In the genomic region with DNA sequence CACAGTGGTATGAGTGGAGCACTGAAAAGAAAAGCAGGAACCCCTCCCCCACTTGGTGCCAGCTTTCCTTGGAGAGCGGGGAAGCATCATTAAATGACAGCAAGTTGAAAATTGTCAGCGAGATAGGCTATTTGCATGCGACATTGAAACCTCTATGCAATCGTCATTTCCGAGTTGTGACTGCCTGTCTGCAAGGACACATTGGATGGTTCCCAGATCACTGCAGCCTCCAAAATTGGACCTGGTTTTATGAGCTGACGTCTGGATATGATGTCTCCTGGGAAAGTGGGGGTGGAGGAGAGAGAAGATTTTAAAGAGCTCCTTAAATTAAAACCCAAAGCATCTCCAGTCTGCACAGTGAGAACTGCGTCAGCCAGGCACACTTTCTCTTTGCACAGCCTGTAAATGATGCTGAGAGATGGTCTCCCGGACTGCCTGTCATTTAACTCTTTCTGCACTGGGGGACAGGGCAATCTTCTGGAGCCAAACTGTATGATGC, we compare ENCODE assay signal across 10 cellular contexts. TPM values are rescaled to one million over a fixed set of nuclear protein-coding genes. Genes with fewer than 3 reads are reported as not detected.
DNase-seq lines count a peak whose midpoint lies in the region; ATAC-seq, FAIRE-seq and TF ChIP-seq lines count a peak whose summit lies in the region.
"Had no signal": no experiment of that assay in that cellular context is flagged by ENCODE, and none has a peak within 500 bp of the region (broad histone marks: within the 10 kb centered on the region; RNA-seq: fewer than 3 reads in every experiment).

No MANE protein-coding gene starts in this region.

- in situ Hi-C loops in IMR-90 (cut with MboI; ENCODE audit: low sequenced_read_pairs): no loop called here

- no peak overlapping the region for H3K9ac ChIP-seq in IMR-90 (ENCODE audit: low read depth, low read length)
- no peak overlapping the region for H3K9ac ChIP-seq in adipocyte (ENCODE audit: low read length)

- DNase-seq in A549 (ENCODE audit: low read depth in 1 of 2, low spot score in 1 of 2): no peak
- DNase-seq in IMR-90: no peak
- peak; percentile 7 for DNase-seq in adipocyte (ENCODE audit: low read depth)
- DNase-seq in medulla oblongata (ENCODE audit: extremely low spot score): peak; percentile 33
- no peak for DNase-seq in A172 (ENCODE audit: low spot score)
- DNase-seq in lower lobe of right lung: no peak
- no peak for DNase-seq in GM12892 (ENCODE audit: insufficient read length)
- DNase-seq: DND-41; stimulated activated naive CD4-positive, alpha-beta T cell treated with Interleukin-2 at 50 U/mL for 16 hours had no signal

- H3K4ac ChIP-seq in IMR-90 (ENCODE audit: low read depth, low read length): no peak overlapping the region

- H2AK5ac ChIP-seq in IMR-90 (ENCODE audit: low read depth, low read length): no peak overlapping the region

- H4K91ac ChIP-seq in IMR-90 (ENCODE audit: insufficient read depth, low read depth, low read length): no peak overlapping the region

- H2AK9ac ChIP-seq in IMR-90 (replicated peaks; ENCODE audit: low read depth, low read length, poor library complexity): no peak overlapping the region

- POLR2A ChIA-PET in A549 (lab: Yijun Ruan, JAX): no interaction called here
- POLR2A ChIA-PET in IMR-90 (lab: Charles Lee; ENCODE audit: unreplicated experiment): no interaction called here

- no peak overlapping the region for H3K18ac ChIP-seq in IMR-90 (ENCODE audit: low read depth, low read length)

- H3K79me1 ChIP-seq in IMR-90 (ENCODE audit: low read depth in 1 of 2, low read length in 2 of 2): no peaks in the 10 kb centered on the region

- no peak for TF ChIP-seq POLR2A in A549 (IDR thresholded peaks at IDR 0.05; ENCODE audit: low read length)
- no peak for TF ChIP-seq POLR2A in IMR-90 (IDR thresholded peaks at IDR 0.05; ENCODE audit: low read depth, low read length)
- no peak for TF ChIP-seq POLR2A in GM12892 (IDR thresholded peaks at IDR 0.05; ENCODE audit: low read depth, low read length)

- H3K9me3 ChIP-seq in A549: no peaks in the 10 kb centered on the region
- H3K9me3 ChIP-seq in IMR-90 (ENCODE audit: control insufficient read depth, insufficient read depth, low read length): no peaks in the 10 kb centered on the region
- H3K9me3 ChIP-seq in adipocyte (ENCODE audit: control insufficient read depth, low read length): no peaks in the 10 kb centered on the region
- no peaks in the 10 kb centered on the region for H3K9me3 ChIP-seq in lower lobe of right lung

- H4K5ac ChIP-seq in IMR-90 (ENCODE audit: low read depth, low read length): no peak overlapping the region

- BruUV-seq in IMR-90 (replicated peaks; lab: Mats Ljungman, UMichigan): no TSS peak

- no peak for TF ChIP-seq RAD21 in A549 (conservative IDR thresholded peaks at IDR 0.05 in 1 of 2, IDR thresholded peaks at IDR 0.05 in 1 of 2)
- no peak for TF ChIP-seq RAD21 in IMR-90 (IDR thresholded peaks at IDR 0.05; ENCODE audit: low read length)

- no peak overlapping the region for H2AFZ ChIP-seq in IMR-90 (replicated peaks; ENCODE audit: low read length, poor library complexity)

- TF ChIP-seq CTCF in A549 (IDR thresholded peaks at IDR 0.05): no peak
- TF ChIP-seq CTCF in IMR-90 (conservative IDR thresholded peaks at IDR 0.05; ENCODE audit: low read depth, low read length): no peak
- no peak for TF ChIP-seq CTCF in lower lobe of right lung (IDR thresholded peaks at IDR 0.05)

- H3K27ac ChIP-seq in A549 (no peak overlapping the region), IMR-90 (ENCODE audit: insufficient read depth, low read length) (no peak overlapping the region), lower lobe of right lung (no peak overlapping the region)

- H3K23ac ChIP-seq in IMR-90 (ENCODE audit: low read depth, low read length): no peak overlapping the region

- no peak overlapping the region for H2BK20ac ChIP-seq in IMR-90 (ENCODE audit: low read depth, low read length)

- H2BK15ac ChIP-seq in IMR-90 (ENCODE audit: low read depth, low read length): no peak overlapping the region

- dilution Hi-C loops in IMR-90 (cut with HindIII; ENCODE audit: low sequenced_read_pairs, unreplicated experiment): no loop called here

- no peak overlapping the region for H3K14ac ChIP-seq in IMR-90 (replicated peaks; ENCODE audit: low read depth, low read length)

- peaks cover 5% of the 10 kb centered on the region; the same call in 1 of the 2 replicates for H3K9me1 ChIP-seq in IMR-90 (ENCODE audit: insufficient read depth, low read length)

- no peak for TF ChIP-seq EP300 in A549 (IDR thresholded peaks at IDR 0.05)

- H3K4me3 ChIP-seq in A549 (no peak overlapping the region), IMR-90 (ENCODE audit: insufficient read depth, low read depth, low read length) (no peak overlapping the region), adipocyte (ENCODE audit: low read length) (peak overlapping the region; percentile 40), lower lobe of right lung (no peak overlapping the region)

- no peak overlapping the region for H2BK120ac ChIP-seq in IMR-90 (ENCODE audit: low read depth, low read length)

- no peak overlapping the region for H3K56ac ChIP-seq in IMR-90 (ENCODE audit: extremely low read depth, insufficient read depth, low read length)

- peak; percentile 43 to 49; a peak in 3 of 6 replicates for ATAC-seq in A549
- peak; percentile 24; the same call in 1 of the 2 replicates for ATAC-seq in IMR-90 (ENCODE audit: low read depth)
- ATAC-seq in GM19328 (IDR thresholded peaks at IDR 0.05; ENCODE audit: unreplicated experiment): no peak
- no peak for ATAC-seq in lower lobe of right lung

- H3K27me3 ChIP-seq in IMR-90 (ENCODE audit: control insufficient read depth, insufficient read depth, low read length) (peaks cover 7% of the 10 kb centered on the region), adipocyte (replicated peaks; ENCODE audit: control insufficient read depth, insufficient read depth, low read length) (peaks cover 5% of the 10 kb centered on the region), lower lobe of right lung (ENCODE audit: low read depth) (no peaks in the 10 kb centered on the region)

- H3K36me3 ChIP-seq in IMR-90 (ENCODE audit: control insufficient read depth, insufficient read depth, low read length) (no peaks in the 10 kb centered on the region), adipocyte (ENCODE audit: control insufficient read depth, insufficient read depth, low read length, severe bottlenecking) (no peaks in the 10 kb centered on the region), lower lobe of right lung (no peaks in the 10 kb centered on the region)

- H3K4me1 ChIP-seq in A549 (peaks cover 6% of the 10 kb centered on the region; the same call in 1 of the 3 replicates), IMR-90 (ENCODE audit: control insufficient read depth, insufficient read depth, low read length) (peaks cover 12% of the 10 kb centered on the region), adipocyte (ENCODE audit: control insufficient read depth, insufficient read depth, low read length) (peaks cover 32% of the 10 kb centered on the region), lower lobe of right lung (no peaks in the 10 kb centered on the region)

- intact Hi-C loops in IMR-90 (cut with micrococcal nuclease): no loop called here
- intact Hi-C loops in lower lobe of right lung (cut with DNase I): no loop called here

- WGBS in A549 (ENCODE audit: missing lambda C conversion rate): 14% methylated on average over 8 of the region's 8 CpGs
- WGBS in IMR-90 (ENCODE audit: extremely low coverage in 2 of 2, insufficient read length in 1 of 2), 2 experiments: 0% methylated on average over 2 of the region's 8 CpGs; no CpG with 5 or more reads in 1 of the 2 experiments

- peak overlapping the region; percentile 56 for H3K4me2 ChIP-seq in A549
- H3K4me2 ChIP-seq in IMR-90 (ENCODE audit: low read depth, low read length): peak overlapping the region; percentile 72

- H4K8ac ChIP-seq in IMR-90 (ENCODE audit: low read depth in 2 of 2, low read length in 2 of 2): no peak overlapping the region

- CTCF ChIA-PET in A549 (lab: Yijun Ruan, JAX): interaction anchor here (1.3 to 2.3 kb wide), 2 partner anchors 15 to 200 kb away, joined by 3 to 6 read pairs; no protein-coding TSS in a partner anchor
- CTCF ChIA-PET in IMR-90 (lab: Yijun Ruan, JAX): no interaction called here

- no peaks in the 10 kb centered on the region for H4K20me1 ChIP-seq in IMR-90 (ENCODE audit: insufficient read depth, low read length)

- H2BK5ac ChIP-seq in IMR-90 (ENCODE audit: low read depth, low read length, poor library complexity, severe bottlenecking): no peak overlapping the region

- FAIRE-seq in A549 (lab: Jason Lieb, UNC) (no peak), GM12892 (lab: Jason Lieb, UNC) (no peak)

TF ChIP-seq in A549, 52 proteins besides CTCF, POLR2A, EP300 and RAD21 (continues in another document):
- TF ChIP-seq, protein P1, sequence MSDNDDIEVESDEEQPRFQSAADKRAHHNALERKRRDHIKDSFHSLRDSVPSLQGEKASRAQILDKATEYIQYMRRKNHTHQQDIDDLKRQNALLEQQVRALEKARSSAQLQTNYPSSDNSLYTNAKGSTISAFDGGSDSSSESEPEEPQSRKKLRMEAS (IDR thresholded peaks at IDR 0.05): no peak
- no peak for TF ChIP-seq JUNB (IDR thresholded peaks at IDR 0.05)

TF ChIP-seq in IMR-90, 13 proteins besides CTCF, POLR2A, EP300 and RAD21 (continues in another document):
- TF ChIP-seq NFE2L2 (IDR thresholded peaks at IDR 0.05; ENCODE audit: low read depth, low read length): no peak
- TF ChIP-seq MXI1 (IDR thresholded peaks at IDR 0.05; ENCODE audit: borderline replicate concordance, low read depth, low read length): no peak
- TF ChIP-seq FOS (IDR thresholded peaks at IDR 0.05; ENCODE audit: low read depth, low read length): no peak
- no peak for TF ChIP-seq RCOR1 (IDR thresholded peaks at IDR 0.05; ENCODE audit: insufficient replicate concordance, low read length)
- TF ChIP-seq CHD1 (IDR thresholded peaks at IDR 0.05; ENCODE audit: low read depth, low read length): no peak

RNA-seq across cellular contexts. Expression of gene KIF5C, which starts 57.8 kb away (rescaled TPM):
- 0.30 and 0.66 TPM in 2 replicates for polyA plus RNA-seq in A549 (2011; rRNA removed)
- 0.11 and 0.13 TPM in 2 replicates for polyA plus RNA-seq in A549 (2012; cell fraction: cytosol; rRNA removed)
- 0.11 and 0.16 TPM in 2 replicates for polyA plus RNA-seq in A549 (2012; cell fraction: nucleus; rRNA removed)
- 0.27 to 0.32 TPM (median 0.28 TPM) in 3 replicates for polyA plus RNA-seq in A549 (2017; fragmentation: RNase III; extraction: RNeasy Plus Mini Kit Qiagen cat#74134 plus additional on column Dnase treatment)
- polyA minus RNA-seq in A549 (2011; rRNA and poly(A)+ RNA removed): 0.83 and 1.0 TPM in 2 replicates
- 0.18 and 0.28 TPM in 2 replicates for total RNA-seq in IMR-90 (2012; rRNA removed)
- polyA plus RNA-seq in IMR-90 (2012; rRNA removed): 0.10 and 0.13 TPM in 2 replicates
- polyA plus RNA-seq in IMR-90 (2012; cell fraction: cytosol; rRNA removed): 0.02 and 0.03 TPM in 2 replicates
- polyA plus RNA-seq in IMR-90 (2012; cell fraction: nucleus; rRNA removed; ENCODE audit: low replicate concordance): 0.04 and 0.11 TPM in 2 replicates
- total RNA-seq in A172 (2014; rRNA removed; shearing (Covaris generic)): 14.6 and 22.9 TPM in 2 replicates
- 0.47 TPM for total RNA-seq in lower lobe of right lung
- 0.85 TPM for polyA plus RNA-seq in GM12892 (2012; ENCODE audit: missing spikeins)

Comparison
In these comparisons a context has a peak if more than half of its experiments do, and no peak if none do; other contexts are left out.
1. ATAC-seq: peak in A549 (2 of 2) and IMR-90 (single experiment); none in GM19328 (single experiment) and lower lobe of right lung (0 of 2).
2. DNase-seq: peak in adipocyte (single experiment) and medulla oblongata (single experiment); none in A549 (0 of 2), IMR-90 (single experiment), A172 (single experiment), lower lobe of right lung (single experiment) and GM12892 (single experiment).
3. RNA of gene KIF5C, which starts 57.8 kb away (total RNA-seq): 14.6 to 22.9 TPM in A172; 0.47 TPM in lower lobe of right lung (single experiment) and 0.18 to 0.28 TPM in IMR-90; every median in the first group is over 10 times any median in the second.